Comparison of ENCODE assay signal across 1 cellular context in genomic region chr9:14097666-14098065, GRCh38.
TF ChIP-seq lines count a peak whose summit lies in the region.

No MANE protein-coding gene starts in this region.

TF ChIP-seq in GM23338, 12 proteins besides CTCF, POLR2A, EP300 and RAD21:
- TF ChIP-seq, protein P1, sequence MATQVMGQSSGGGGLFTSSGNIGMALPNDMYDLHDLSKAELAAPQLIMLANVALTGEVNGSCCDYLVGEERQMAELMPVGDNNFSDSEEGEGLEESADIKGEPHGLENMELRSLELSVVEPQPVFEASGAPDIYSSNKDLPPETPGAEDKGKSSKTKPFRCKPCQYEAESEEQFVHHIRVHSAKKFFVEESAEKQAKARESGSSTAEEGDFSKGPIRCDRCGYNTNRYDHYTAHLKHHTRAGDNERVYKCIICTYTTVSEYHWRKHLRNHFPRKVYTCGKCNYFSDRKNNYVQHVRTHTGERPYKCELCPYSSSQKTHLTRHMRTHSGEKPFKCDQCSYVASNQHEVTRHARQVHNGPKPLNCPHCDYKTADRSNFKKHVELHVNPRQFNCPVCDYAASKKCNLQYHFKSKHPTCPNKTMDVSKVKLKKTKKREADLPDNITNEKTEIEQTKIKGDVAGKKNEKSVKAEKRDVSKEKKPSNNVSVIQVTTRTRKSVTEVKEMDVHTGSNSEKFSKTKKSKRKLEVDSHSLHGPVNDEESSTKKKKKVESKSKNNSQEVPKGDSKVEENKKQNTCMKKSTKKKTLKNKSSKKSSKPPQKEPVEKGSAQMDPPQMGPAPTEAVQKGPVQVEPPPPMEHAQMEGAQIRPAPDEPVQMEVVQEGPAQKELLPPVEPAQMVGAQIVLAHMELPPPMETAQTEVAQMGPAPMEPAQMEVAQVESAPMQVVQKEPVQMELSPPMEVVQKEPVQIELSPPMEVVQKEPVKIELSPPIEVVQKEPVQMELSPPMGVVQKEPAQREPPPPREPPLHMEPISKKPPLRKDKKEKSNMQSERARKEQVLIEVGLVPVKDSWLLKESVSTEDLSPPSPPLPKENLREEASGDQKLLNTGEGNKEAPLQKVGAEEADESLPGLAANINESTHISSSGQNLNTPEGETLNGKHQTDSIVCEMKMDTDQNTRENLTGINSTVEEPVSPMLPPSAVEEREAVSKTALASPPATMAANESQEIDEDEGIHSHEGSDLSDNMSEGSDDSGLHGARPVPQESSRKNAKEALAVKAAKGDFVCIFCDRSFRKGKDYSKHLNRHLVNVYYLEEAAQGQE (IDR thresholded peaks at IDR 0.05; ENCODE audit: unreplicated experiment): no peak
- no peak for TF ChIP-seq EZH2phosphoT487 (IDR thresholded peaks at IDR 0.05; ENCODE audit: unreplicated experiment)
- TF ChIP-seq POLR2AphosphoS5 (IDR thresholded peaks at IDR 0.05; ENCODE audit: low read depth): no peak
- TF ChIP-seq STAT1 (IDR thresholded peaks at IDR 0.05; ENCODE audit: unreplicated experiment): no peak
- TF ChIP-seq, protein P2, sequence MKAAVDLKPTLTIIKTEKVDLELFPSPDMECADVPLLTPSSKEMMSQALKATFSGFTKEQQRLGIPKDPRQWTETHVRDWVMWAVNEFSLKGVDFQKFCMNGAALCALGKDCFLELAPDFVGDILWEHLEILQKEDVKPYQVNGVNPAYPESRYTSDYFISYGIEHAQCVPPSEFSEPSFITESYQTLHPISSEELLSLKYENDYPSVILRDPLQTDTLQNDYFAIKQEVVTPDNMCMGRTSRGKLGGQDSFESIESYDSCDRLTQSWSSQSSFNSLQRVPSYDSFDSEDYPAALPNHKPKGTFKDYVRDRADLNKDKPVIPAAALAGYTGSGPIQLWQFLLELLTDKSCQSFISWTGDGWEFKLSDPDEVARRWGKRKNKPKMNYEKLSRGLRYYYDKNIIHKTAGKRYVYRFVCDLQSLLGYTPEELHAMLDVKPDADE (IDR thresholded peaks at IDR 0.05): no peak
- no peak for TF ChIP-seq ZNF114 (CRISPR knock-in tag; IDR thresholded peaks at IDR 0.05)
- no peak for TF ChIP-seq ZNF462 (CRISPR knock-in tag; IDR thresholded peaks at IDR 0.05)
- TF ChIP-seq ZNF331 (CRISPR knock-in tag; IDR thresholded peaks at IDR 0.05; ENCODE audit: low read depth): no peak
- no peak for TF ChIP-seq JUNB (IDR thresholded peaks at IDR 0.05; ENCODE audit: unreplicated experiment)
- TF ChIP-seq CREB1 (CRISPR knock-in tag; IDR thresholded peaks at IDR 0.05; ENCODE audit: low read depth): no peak
- TF ChIP-seq EZH2 (IDR thresholded peaks at IDR 0.05; ENCODE audit: low read depth, unreplicated experiment): no peak
- no peak for TF ChIP-seq NANOG (IDR thresholded peaks at IDR 0.05; ENCODE audit: borderline replicate concordance)
